In genomic region chr17:42131232-42131631, GRCh38 we compare ENCODE assay signal across 2 cellular contexts.
TF ChIP-seq lines count a peak whose summit lies in the region.

No MANE protein-coding gene starts in this region.

TF ChIP-seq in GM23338, 12 proteins besides CTCF, POLR2A, EP300 and RAD21:
- TF ChIP-seq STAT1 (IDR thresholded peaks at IDR 0.05; ENCODE audit: unreplicated experiment) = no peak
- no peak for TF ChIP-seq JUNB (IDR thresholded peaks at IDR 0.05; ENCODE audit: unreplicated experiment)
- TF ChIP-seq NANOG (IDR thresholded peaks at IDR 0.05; ENCODE audit: borderline replicate concordance) = no peak
- no peak for TF ChIP-seq REST (IDR thresholded peaks at IDR 0.05; ENCODE audit: unreplicated experiment)
- no peak for TF ChIP-seq EZH2phosphoT487 (IDR thresholded peaks at IDR 0.05; ENCODE audit: unreplicated experiment)

TF ChIP-seq in endothelial cell of umbilical vein, 7 proteins besides CTCF, POLR2A, EP300 and RAD21:
- TF ChIP-seq EZH2 (IDR thresholded peaks at IDR 0.05; ENCODE audit: borderline replicate concordance, low read depth, low read length, severe bottlenecking) (no peak), GATA2 (IDR thresholded peaks at IDR 0.05; ENCODE audit: insufficient read depth, insufficient read length, low read depth, low read length) (no peak), POLR2AphosphoS5 (IDR thresholded peaks at IDR 0.05; ENCODE audit: insufficient read depth, low read depth, low read length) (no peak), JUN (IDR thresholded peaks at IDR 0.05; ENCODE audit: borderline replicate concordance, insufficient read depth, insufficient read length, low read depth) (no peak), MAX (IDR thresholded peaks at IDR 0.05; ENCODE audit: insufficient read depth, insufficient read length) (no peak), MYC (IDR thresholded peaks at IDR 0.05; ENCODE audit: low read depth, low read length) (no peak), FOS (IDR thresholded peaks at IDR 0.05; ENCODE audit: borderline replicate concordance, insufficient read depth, low read length) (no peak)
